ENCODE assay signal across 1 cellular context in the genomic region with DNA sequence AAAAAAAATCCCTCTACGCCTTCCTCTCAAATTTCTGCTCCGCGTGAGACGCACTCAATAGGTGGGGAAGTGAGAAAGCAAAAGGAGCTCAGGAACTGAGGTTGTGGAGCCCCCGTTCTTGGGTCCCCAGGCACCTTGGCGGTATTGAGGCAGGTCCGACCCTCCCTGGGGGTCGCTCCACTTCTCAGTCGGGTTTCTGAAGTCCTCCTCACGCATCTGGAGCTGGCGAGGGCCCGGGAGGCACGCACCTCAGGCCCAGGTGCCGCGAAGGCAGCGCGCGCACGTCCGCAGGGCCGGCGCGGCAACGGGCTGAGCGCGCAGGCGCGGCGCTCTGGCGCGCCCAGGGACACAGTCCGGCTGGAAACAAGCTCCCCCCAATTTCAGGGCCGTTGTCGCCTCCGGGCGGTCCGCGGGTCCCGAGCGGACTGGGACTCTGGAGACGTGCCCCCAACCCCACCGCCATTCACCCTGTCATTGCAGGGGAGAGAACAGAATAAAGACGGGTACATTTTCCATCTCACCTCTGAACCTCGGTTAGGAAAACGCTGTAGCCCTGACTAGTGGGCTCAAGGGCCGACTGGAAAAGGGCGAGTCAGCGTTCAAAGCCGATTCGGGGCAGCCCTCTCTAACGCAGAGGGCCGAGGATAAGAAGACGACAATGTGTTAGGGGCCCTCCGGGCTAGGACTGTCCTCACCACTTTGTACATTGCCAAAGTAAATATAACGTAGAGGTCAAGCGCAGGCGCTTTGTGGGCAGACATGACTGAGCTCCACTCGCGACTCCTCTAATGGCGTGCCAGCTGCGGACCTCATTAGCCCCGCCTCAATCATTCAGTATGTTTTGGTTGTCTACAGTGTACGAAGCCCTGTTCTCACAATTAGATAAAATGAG.
TF ChIP-seq lines count a peak whose summit lies in the region.

A gene with protein sequence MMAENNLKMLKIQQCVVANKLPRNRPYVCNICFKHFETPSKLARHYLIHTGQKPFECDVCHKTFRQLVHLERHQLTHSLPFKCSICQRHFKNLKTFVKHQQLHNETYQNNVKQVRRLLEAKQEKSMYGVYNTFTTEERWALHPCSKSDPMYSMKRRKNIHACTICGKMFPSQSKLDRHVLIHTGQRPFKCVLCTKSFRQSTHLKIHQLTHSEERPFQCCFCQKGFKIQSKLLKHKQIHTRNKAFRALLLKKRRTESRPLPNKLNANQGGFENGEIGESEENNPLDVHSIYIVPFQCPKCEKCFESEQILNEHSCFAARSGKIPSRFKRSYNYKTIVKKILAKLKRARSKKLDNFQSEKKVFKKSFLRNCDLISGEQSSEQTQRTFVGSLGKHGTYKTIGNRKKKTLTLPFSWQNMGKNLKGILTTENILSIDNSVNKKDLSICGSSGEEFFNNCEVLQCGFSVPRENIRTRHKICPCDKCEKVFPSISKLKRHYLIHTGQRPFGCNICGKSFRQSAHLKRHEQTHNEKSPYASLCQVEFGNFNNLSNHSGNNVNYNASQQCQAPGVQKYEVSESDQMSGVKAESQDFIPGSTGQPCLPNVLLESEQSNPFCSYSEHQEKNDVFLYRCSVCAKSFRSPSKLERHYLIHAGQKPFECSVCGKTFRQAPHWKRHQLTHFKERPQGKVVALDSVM (minus strand): TSS at position 306 of the 892 bp plus-strand sequence. CDS start 4,853 bp downstream, outside the sequence.

TF ChIP-seq in HepG2, 621 proteins besides CTCF, POLR2A, EP300 and RAD21 (continued from another document):
- TF ChIP-seq, protein P1, sequence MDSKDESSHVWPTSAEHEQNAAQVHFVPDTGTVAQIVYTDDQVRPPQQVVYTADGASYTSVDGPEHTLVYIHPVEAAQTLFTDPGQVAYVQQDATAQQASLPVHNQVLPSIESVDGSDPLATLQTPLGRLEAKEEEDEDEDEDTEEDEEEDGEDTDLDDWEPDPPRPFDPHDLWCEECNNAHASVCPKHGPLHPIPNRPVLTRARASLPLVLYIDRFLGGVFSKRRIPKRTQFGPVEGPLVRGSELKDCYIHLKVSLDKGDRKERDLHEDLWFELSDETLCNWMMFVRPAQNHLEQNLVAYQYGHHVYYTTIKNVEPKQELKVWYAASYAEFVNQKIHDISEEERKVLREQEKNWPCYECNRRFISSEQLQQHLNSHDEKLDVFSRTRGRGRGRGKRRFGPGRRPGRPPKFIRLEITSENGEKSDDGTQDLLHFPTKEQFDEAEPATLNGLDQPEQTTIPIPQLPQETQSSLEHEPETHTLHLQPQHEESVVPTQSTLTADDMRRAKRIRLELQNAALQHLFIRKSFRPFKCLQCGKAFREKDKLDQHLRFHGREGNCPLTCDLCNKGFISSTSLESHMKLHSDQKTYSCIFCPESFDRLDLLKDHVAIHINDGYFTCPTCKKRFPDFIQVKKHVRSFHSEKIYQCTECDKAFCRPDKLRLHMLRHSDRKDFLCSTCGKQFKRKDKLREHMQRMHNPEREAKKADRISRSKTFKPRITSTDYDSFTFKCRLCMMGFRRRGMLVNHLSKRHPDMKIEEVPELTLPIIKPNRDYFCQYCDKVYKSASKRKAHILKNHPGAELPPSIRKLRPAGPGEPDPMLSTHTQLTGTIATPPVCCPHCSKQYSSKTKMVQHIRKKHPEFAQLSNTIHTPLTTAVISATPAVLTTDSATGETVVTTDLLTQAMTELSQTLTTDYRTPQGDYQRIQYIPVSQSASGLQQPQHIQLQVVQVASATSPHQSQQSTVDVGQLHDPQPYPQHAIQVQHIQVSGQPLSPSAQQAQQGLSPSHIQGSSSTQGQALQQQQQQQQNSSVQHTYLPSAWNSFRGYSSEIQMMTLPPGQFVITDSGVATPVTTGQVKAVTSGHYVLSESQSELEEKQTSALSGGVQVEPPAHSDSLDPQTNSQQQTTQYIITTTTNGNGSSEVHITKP (CRISPR knock-in tag; IDR thresholded peaks at IDR 0.05; ENCODE audit: low read depth), result no peak
- TF ChIP-seq THAP11 (CRISPR knock-in tag; IDR thresholded peaks at IDR 0.05) (peak; percentile 93), ZNF883 (CRISPR knock-in tag; IDR thresholded peaks at IDR 0.05; ENCODE audit: not compliant biosample characterization) (peak; percentile 76), MYC (CRISPR knock-in tag; IDR thresholded peaks at IDR 0.05; ENCODE audit: borderline replicate concordance) (peak; percentile 77)
